8 cellular contexts compared by ENCODE assay signal in the genomic region with DNA sequence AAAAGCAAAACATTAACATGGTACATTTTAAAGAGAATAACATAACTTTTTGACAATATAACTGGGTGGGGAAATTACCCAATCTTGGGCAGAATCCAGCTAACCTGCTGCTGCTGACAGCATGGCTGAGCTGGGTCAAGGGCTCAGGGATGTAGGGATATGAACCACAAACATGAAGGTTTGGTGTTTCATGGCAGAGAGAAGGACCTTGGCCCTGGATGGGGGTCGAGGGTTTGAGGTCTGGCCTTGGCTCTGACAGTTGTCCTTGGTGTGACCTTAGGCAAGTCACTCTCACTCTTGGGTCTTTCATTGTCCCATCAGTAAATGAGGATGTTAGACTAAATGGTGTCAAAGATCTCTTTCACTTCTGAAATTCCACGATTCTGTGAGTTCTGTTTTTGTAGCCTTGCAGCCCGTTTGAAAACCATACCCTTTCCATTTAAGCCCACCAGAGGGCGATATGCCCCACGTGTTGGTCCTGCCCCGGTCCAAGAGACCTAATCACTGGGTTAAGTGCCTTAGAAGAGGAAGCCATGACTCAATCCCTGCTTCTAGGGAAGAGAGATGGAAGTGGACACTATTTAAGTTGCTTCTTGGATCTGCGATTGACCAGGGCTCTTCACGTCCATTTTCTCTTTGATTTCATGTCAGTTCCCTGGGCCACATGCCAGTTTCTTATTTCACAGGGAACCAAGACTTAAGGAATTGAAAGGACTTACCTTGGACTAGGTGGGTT. TPM values are rescaled to one million over a fixed set of nuclear protein-coding genes. Genes with fewer than 3 reads are reported as not detected.
A peak's percentile ranks its signal among the peaks of the same experiment; 100 is the strongest.
DNase-seq lines count a peak whose midpoint lies in the region; ATAC-seq and TF ChIP-seq lines count a peak whose summit lies in the region.

No MANE protein-coding gene starts in this region.

- DNase-seq in AG04450 (ENCODE audit: low read depth, low spot score) (peak; percentile 78), MM.1S (peak; percentile 71), SK-N-SH (peak; percentile 69), vagina (ENCODE audit: extremely low spot score in 2 of 2) (no peak)
- DNase-seq in activated naive CD4-positive, alpha-beta T cell treated with anti-CD3 and anti-CD28 coated beads for 36 hours, result peak; percentile 82

- peak; percentile 94 for TF ChIP-seq RAD21 in SK-N-SH (IDR thresholded peaks at IDR 0.05; ENCODE audit: low read length)

- no peaks in the 10 kb centered on the region for H4K20me1 ChIP-seq in MM.1S (ENCODE audit: insufficient read depth, low read length)
- H4K20me1 ChIP-seq in SK-N-SH (ENCODE audit: insufficient read depth), result no peaks in the 10 kb centered on the region

- H3F3A ChIP-seq in MM.1S (ENCODE audit: insufficient read depth, low read length) (no peaks in the 10 kb centered on the region), SK-N-SH (replicated peaks; ENCODE audit: insufficient read depth) (peaks cover 14% of the 10 kb centered on the region)

- peaks cover 56% of the 10 kb centered on the region for H3K4me1 Mint-ChIP-seq in activated naive CD4-positive, alpha-beta T cell treated with anti-CD3 and anti-CD28 coated beads for 36 hours (ENCODE audit: low read depth)

- WGBS in SK-N-SH (ENCODE audit: low lambda C conversion rate), result 23% methylated on average over 8 of the region's 8 CpGs
- 20 to 26% methylated on average over 4 to 8 of the region's 8 CpGs for whole genome bisulfite sequencing in gastroesophageal sphincter (ENCODE audit: low coverage in 1 of 2), 2 donors

- H3K4me3 ChIP-seq in AG04450 (ENCODE audit: low read depth, low read length) (no peak overlapping the region), MM.1S (ENCODE audit: low read length) (no peak overlapping the region), SK-N-SH (ENCODE audit: low read depth in 2 of 2, low read length in 1 of 2) (no peak overlapping the region), gastroesophageal sphincter (no peak overlapping the region), parathyroid adenoma (ENCODE audit: low read depth, low read length) (no peak overlapping the region), vagina (no peak overlapping the region)

- no peak for TF ChIP-seq EP300 in SK-N-SH (IDR thresholded peaks at IDR 0.05; ENCODE audit: borderline replicate concordance in 1 of 2, low read depth in 1 of 2, low read length in 1 of 2)
- no peak for TF ChIP-seq EP300 in gastroesophageal sphincter (IDR thresholded peaks at IDR 0.05)

- ATAC-seq in GM19324 (IDR thresholded peaks at IDR 0.05; ENCODE audit: low FRiP score, unreplicated experiment), result peak; percentile 64
- peak; percentile 84 for ATAC-seq in gastroesophageal sphincter

- POLR2A ChIA-PET in AG04450 (lab: Yijun Ruan, JAX), result no interaction called here
- POLR2A ChIA-PET in SK-N-SH (lab: Yijun Ruan, JAX), result no interaction called here

- H3K9me2 ChIP-seq in MM.1S (replicated peaks; ENCODE audit: insufficient read depth, low read length) (no peaks in the 10 kb centered on the region), SK-N-SH (no peaks in the 10 kb centered on the region)

- H3K27ac Mint-ChIP-seq in activated naive CD4-positive, alpha-beta T cell treated with anti-CD3 and anti-CD28 coated beads for 36 hours, result peak overlapping the region; percentile 86

- H3K36me3 ChIP-seq in MM.1S (replicated peaks; ENCODE audit: insufficient read depth, low read length) (no peaks in the 10 kb centered on the region), SK-N-SH (replicated peaks in 1 of 2; ENCODE audit: control insufficient read depth in 1 of 2, insufficient read depth in 2 of 2, low read length in 1 of 2) (no peaks in the 10 kb centered on the region), gastroesophageal sphincter (no peaks in the 10 kb centered on the region), parathyroid adenoma (ENCODE audit: control insufficient read depth, insufficient read depth, low read length) (no peaks in the 10 kb centered on the region), vagina (no peaks in the 10 kb centered on the region)

- no peak overlapping the region for H3K4me3 Mint-ChIP-seq in activated naive CD4-positive, alpha-beta T cell treated with anti-CD3 and anti-CD28 coated beads for 36 hours

- H3K27ac ChIP-seq in AG04450 (ENCODE audit: low read depth, low read length), result no peak overlapping the region
- H3K27ac ChIP-seq in MM.1S (ENCODE audit: low read length), result no peak overlapping the region
- H3K27ac ChIP-seq in SK-N-SH (ENCODE audit: low read depth in 2 of 2, low read length in 1 of 2), result no peak overlapping the region
- H3K27ac ChIP-seq in gastroesophageal sphincter, result no peak overlapping the region
- H3K27ac ChIP-seq in parathyroid adenoma, result no peak overlapping the region
- H3K27ac ChIP-seq in vagina, result no peak overlapping the region

- no peaks in the 10 kb centered on the region for H3K27me3 Mint-ChIP-seq in activated naive CD4-positive, alpha-beta T cell treated with anti-CD3 and anti-CD28 coated beads for 36 hours (ENCODE audit: low read depth)

- H3K27me3 ChIP-seq in AG04450 (ENCODE audit: control insufficient read depth, insufficient read depth, low read length) (no peaks in the 10 kb centered on the region), MM.1S (replicated peaks; ENCODE audit: insufficient read depth, low read length) (no peaks in the 10 kb centered on the region), SK-N-SH (ENCODE audit: insufficient read depth) (no peaks in the 10 kb centered on the region), gastroesophageal sphincter (no peaks in the 10 kb centered on the region), parathyroid adenoma (ENCODE audit: control insufficient read depth, insufficient read depth, low read length) (no peaks in the 10 kb centered on the region), vagina (no peaks in the 10 kb centered on the region)

- H3K4me2 ChIP-seq in MM.1S (ENCODE audit: low read depth, low read length) (no peak overlapping the region), SK-N-SH (no peak overlapping the region; the same call in 1 of the 2 replicates), parathyroid adenoma (ENCODE audit: low read length) (no peak overlapping the region)

- H2AFZ ChIP-seq in MM.1S (ENCODE audit: low read length) (no peak overlapping the region), SK-N-SH (ENCODE audit: low read depth) (no peak overlapping the region), parathyroid adenoma (peak overlapping the region; percentile 35)

- H3K9ac ChIP-seq in MM.1S (ENCODE audit: low read length), result no peak overlapping the region
- H3K9ac ChIP-seq in SK-N-SH, result no peak overlapping the region
- H3K9ac ChIP-seq in parathyroid adenoma, result no peak overlapping the region

- TF ChIP-seq CTCF in AG04450 (IDR thresholded peaks at IDR 0.05; ENCODE audit: low read depth, low read length), result peak; percentile 92
- TF ChIP-seq CTCF in MM.1S (IDR thresholded peaks at IDR 0.05; ENCODE audit: low read length), result peak; percentile 94
- peak; percentile 88 for TF ChIP-seq CTCF in SK-N-SH (IDR thresholded peaks at IDR 0.05)
- peak; percentile 66 to 87 (median 82) for TF ChIP-seq CTCF in gastroesophageal sphincter (IDR thresholded peaks at IDR 0.05)
- TF ChIP-seq CTCF in parathyroid adenoma (IDR thresholded peaks at IDR 0.05), result peak; percentile 81
- TF ChIP-seq CTCF in vagina (IDR thresholded peaks at IDR 0.05), result peak; percentile 65 to 94 (median 78)

- no peaks in the 10 kb centered on the region for H3K36me3 Mint-ChIP-seq in activated naive CD4-positive, alpha-beta T cell treated with anti-CD3 and anti-CD28 coated beads for 36 hours (ENCODE audit: low read depth)

- CTCF ChIA-PET in AG04450 (lab: Charles Lee) (interaction anchor here (0.6 to 11.7 kb wide), 13 partner anchors 10 to 333 kb away, joined by 3 to 265 read pairs (median 4); a partner anchor contains a TSS), SK-N-SH (lab: Yijun Ruan, JAX) (interaction anchor here (0.7 to 5.6 kb wide), 15 partner anchors 16 to 786 kb away, joined by 3 to 41 read pairs (median 3); no protein-coding TSS in a partner anchor)
- CTCF ChIA-PET in activated naive CD4-positive, alpha-beta T cell treated with anti-CD3 and anti-CD28 coated beads for 36 hours (lab: Charles Lee), result interaction anchor here (0.6 to 9.9 kb wide), 24 partner anchors 15 to 277 kb away, joined by 3 to 155 read pairs (median 6); a partner anchor contains a TSS

- intact Hi-C loops in activated naive CD4-positive, alpha-beta T cell treated with anti-CD3 and anti-CD28 coated beads for 36 hours (cut with micrococcal nuclease), result loop anchor here (1.0 to 5.0 kb wide), 4 partner anchors 56 to 331 kb away; a partner anchor contains a TSS
- intact Hi-C loops in vagina (cut with DNase I), result loop anchor here (2.0 to 5.0 kb wide), 2 partner anchors 169 to 274 kb away; no protein-coding TSS in a partner anchor

- H3K4me1 ChIP-seq in MM.1S (ENCODE audit: low read length), result no peaks in the 10 kb centered on the region; the same call in 1 of the 2 replicates
- H3K4me1 ChIP-seq in SK-N-SH (ENCODE audit: control insufficient read depth in 1 of 2, insufficient read depth in 2 of 2, low read depth in 1 of 2, low read length in 1 of 2), result peaks cover 0 to 22% of the 10 kb centered on the region in 2 experiments; a peak in 2 of 4 replicates
- no peaks in the 10 kb centered on the region for H3K4me1 ChIP-seq in gastroesophageal sphincter
- peaks cover 3% of the 10 kb centered on the region for H3K4me1 ChIP-seq in parathyroid adenoma
- H3K4me1 ChIP-seq in vagina, result no peaks in the 10 kb centered on the region

- no peaks in the 10 kb centered on the region for H3K9me3 Mint-ChIP-seq in activated naive CD4-positive, alpha-beta T cell treated with anti-CD3 and anti-CD28 coated beads for 36 hours

- no peak for TF ChIP-seq POLR2A in gastroesophageal sphincter (IDR thresholded peaks at IDR 0.05)
- TF ChIP-seq POLR2A in vagina (IDR thresholded peaks at IDR 0.05), result no peak

- H3K9me3 ChIP-seq in AG04450 (ENCODE audit: control insufficient read depth, insufficient read depth, low read length) (no peaks in the 10 kb centered on the region), MM.1S (replicated peaks; ENCODE audit: insufficient read depth, low read length) (no peaks in the 10 kb centered on the region), SK-N-SH (no peaks in the 10 kb centered on the region), gastroesophageal sphincter (no peaks in the 10 kb centered on the region), parathyroid adenoma (ENCODE audit: control insufficient read depth, low read length) (no peaks in the 10 kb centered on the region), vagina (no peaks in the 10 kb centered on the region)

- H3K79me2 ChIP-seq in MM.1S (ENCODE audit: low read length) (no peaks in the 10 kb centered on the region), SK-N-SH (ENCODE audit: insufficient read depth) (no peaks in the 10 kb centered on the region), parathyroid adenoma (no peaks in the 10 kb centered on the region)

TF ChIP-seq in SK-N-SH, 30 proteins besides CTCF, POLR2A, EP300 and RAD21 (continues in another document):
- TF ChIP-seq JUND (IDR thresholded peaks at IDR 0.05) (no peak; the same call in 1 of the 2 replicates), SMC3 (IDR thresholded peaks at IDR 0.05; ENCODE audit: low read depth, low read length) (peak; percentile 98)

RNA-seq across cellular contexts. Expression of a gene that starts 56.8 kb away (rescaled TPM):
- polyA plus RNA-seq in AG04450 (2011; rRNA removed), result not detected in 2 replicates
- not detected in 2 replicates for polyA minus RNA-seq in AG04450 (2011; rRNA and poly(A)+ RNA removed)
- 0.41 and 0.46 TPM in 2 replicates for polyA plus RNA-seq in SK-N-SH (2012; rRNA removed)
- polyA plus RNA-seq in SK-N-SH (2012; cell fraction: cytosol; rRNA removed), result 0.42 and 0.71 TPM in 2 replicates
- polyA plus RNA-seq in SK-N-SH (2012; cell fraction: nucleus; rRNA removed), result 0.20 and 0.37 TPM in 2 replicates
- total RNA-seq in activated naive CD4-positive, alpha-beta T cell treated with anti-CD3 and anti-CD28 coated beads for 36 hours, result not detected
- not detected for total RNA-seq in gastroesophageal sphincter
- not detected for total RNA-seq in vagina

Comparison
In these comparisons a context has a peak if more than half of its experiments do, and no peak if none do; other contexts are left out.
1. DNase-seq: peak in AG04450 (single experiment), MM.1S (single experiment), SK-N-SH (single experiment) and activated naive CD4-positive, alpha-beta T cell treated with anti-CD3 and anti-CD28 coated beads for 36 hours (single experiment); none in vagina (0 of 2).
2. Peak in every context shown above with its lines, with median percentiles within 50 percentile points of each other: CTCF ChIP-seq.